ENCODE assay signal across 10 cellular contexts in genomic region chr6:3194535-3195376, GRCh38. TPM values are rescaled to one million over a fixed set of nuclear protein-coding genes. Genes with fewer than 3 reads are reported as not detected.
DNase-seq lines count a peak whose midpoint lies in the region; ATAC-seq lines count a peak whose summit lies in the region.
"Had no signal": no experiment of that assay in that cellular context is flagged by ENCODE, and none has a peak within 500 bp of the region (broad histone marks: within the 10 kb centered on the region; RNA-seq: fewer than 3 reads in every experiment).

No MANE protein-coding gene starts in this region.

- peak; percentile 50 for DNase-seq in activated CD4-positive, alpha-beta T cell treated with anti-CD3 and anti-CD28 coated beads for 36 hours
- DNase-seq in activated CD4-positive, alpha-beta T cell treated with anti-CD3 and anti-CD28 coated beads, Interleukin-2, amount 50 U/mL, for 4 hours = no peak
- DNase-seq in RPMI7951 (ENCODE audit: low read depth) (peak; percentile 85), fibroblast of the conjunctiva (ENCODE audit: low read depth) (peak; percentile 9), retina (peak; percentile 82), NK-92 (lab: John Stamatoyannopoulos, UW; ENCODE audit: unreplicated experiment) (no peak), SKM-1 (lab: John Stamatoyannopoulos, UW; ENCODE audit: unreplicated experiment) (no peak), SIG-M5 treated with dmso at 0.1 percent for 504 hours (lab: John Stamatoyannopoulos, UW; ENCODE audit: unreplicated experiment) (no peak)
- DNase-seq: natural killer cell had no signal

- H3K27ac Mint-ChIP-seq in activated CD4-positive, alpha-beta T cell treated with anti-CD3 and anti-CD28 coated beads for 36 hours = no peak overlapping the region
- H3K27ac Mint-ChIP-seq: natural killer cell; stimulated activated effector memory CD8-positive, alpha-beta T cell treated with anti-CD3 and anti-CD28 coated beads, Interleukin-12 subunit alpha, Interleukin-12 subunit beta, amount 100 ng/mL, for 72 hours had no signal

- H3K9me3 Mint-ChIP-seq in activated CD4-positive, alpha-beta T cell treated with anti-CD3 and anti-CD28 coated beads for 36 hours (ENCODE audit: low read depth) = no peaks in the 10 kb centered on the region
- H3K9me3 Mint-ChIP-seq: natural killer cell had no signal

- intact Hi-C loops in activated CD4-positive, alpha-beta T cell treated with anti-CD3 and anti-CD28 coated beads for 36 hours (cut with DNase I, micrococcal nuclease) = no loop called here

- no peaks in the 10 kb centered on the region for H3K4me1 Mint-ChIP-seq in activated CD4-positive, alpha-beta T cell treated with anti-CD3 and anti-CD28 coated beads for 36 hours
- H3K4me1 Mint-ChIP-seq: natural killer cell; stimulated activated effector memory CD8-positive, alpha-beta T cell treated with anti-CD3 and anti-CD28 coated beads, Interleukin-12 subunit alpha, Interleukin-12 subunit beta, amount 100 ng/mL, for 72 hours had no signal

- peaks cover 7% of the 10 kb centered on the region for H3K27me3 Mint-ChIP-seq in activated CD4-positive, alpha-beta T cell treated with anti-CD3 and anti-CD28 coated beads for 36 hours

- POLR2A ChIA-PET in activated CD4-positive, alpha-beta T cell treated with anti-CD3 and anti-CD28 coated beads for 36 hours (lab: Charles Lee) = interaction anchor here (0.7 kb wide), 1 partner anchor 11 kb away, joined by 4 read pairs; no protein-coding TSS in a partner anchor

- ATAC-seq in activated CD4-positive, alpha-beta T cell treated with anti-CD3 and anti-CD28 coated beads for 36 hours = peak; percentile 68
- ATAC-seq: natural killer cell; stimulated activated effector memory CD8-positive, alpha-beta T cell treated with anti-CD3 and anti-CD28 coated beads, Interleukin-12 subunit alpha, Interleukin-12 subunit beta, amount 100 ng/mL, for 72 hours had no signal

- no peaks in the 10 kb centered on the region for H3K36me3 Mint-ChIP-seq in activated CD4-positive, alpha-beta T cell treated with anti-CD3 and anti-CD28 coated beads for 36 hours (ENCODE audit: low read depth)
- H3K36me3 Mint-ChIP-seq: natural killer cell; stimulated activated effector memory CD8-positive, alpha-beta T cell treated with anti-CD3 and anti-CD28 coated beads, Interleukin-12 subunit alpha, Interleukin-12 subunit beta, amount 100 ng/mL, for 72 hours had no signal

- no peak overlapping the region for H3K4me3 Mint-ChIP-seq in activated CD4-positive, alpha-beta T cell treated with anti-CD3 and anti-CD28 coated beads for 36 hours
- H3K4me3 Mint-ChIP-seq: natural killer cell; stimulated activated effector memory CD8-positive, alpha-beta T cell treated with anti-CD3 and anti-CD28 coated beads, Interleukin-12 subunit alpha, Interleukin-12 subunit beta, amount 100 ng/mL, for 72 hours had no signal

- CTCF ChIA-PET in activated CD4-positive, alpha-beta T cell treated with anti-CD3 and anti-CD28 coated beads for 36 hours (lab: Charles Lee) = interaction anchor here (1.6 kb wide), 1 partner anchor 15 kb away, joined by 7 read pairs; no protein-coding TSS in a partner anchor

RNA-seq across cellular contexts. Expression of gene TUBB2B, which starts 32.7 kb away (rescaled TPM):
- total RNA-seq in activated CD4-positive, alpha-beta T cell treated with anti-CD3 and anti-CD28 coated beads for 36 hours = under 1 TPM in 1 of 2 experiments, not detected in 1; 0.09 TPM
- 22.1 and 26.7 TPM in 2 replicates for total RNA-seq in RPMI7951 (2014; rRNA removed; shearing (Covaris generic))

RNA-seq across cellular contexts. Expression of gene TUBB2A, which starts 37.4 kb away (rescaled TPM):
- 1 to 10 TPM; 1.7 to 1.8 TPM for total RNA-seq in activated CD4-positive, alpha-beta T cell treated with anti-CD3 and anti-CD28 coated beads for 36 hours
- total RNA-seq in RPMI7951 (2014; rRNA removed; shearing (Covaris generic)) = 265 and 319 TPM in 2 replicates

Comparison
In these comparisons a context has a peak if more than half of its experiments do, and no peak if none do; other contexts are left out.
1. DNase-seq: peak in activated CD4-positive, alpha-beta T cell treated with anti-CD3 and anti-CD28 coated beads for 36 hours (single experiment), RPMI7951 (single experiment), fibroblast of the conjunctiva (single experiment) and retina (single experiment); none in activated CD4-positive, alpha-beta T cell treated with anti-CD3 and anti-CD28 coated beads, Interleukin-2, amount 50 U/mL, for 4 hours (0 of 2), NK-92 (single experiment), SKM-1 (single experiment) and SIG-M5 treated with dmso at 0.1 percent for 504 hours (single experiment).
2. RNA of gene TUBB2B, which starts 32.7 kb away (total RNA-seq): 22.1 to 26.7 TPM in RPMI7951; 0.09 TPM in activated CD4-positive, alpha-beta T cell treated with anti-CD3 and anti-CD28 coated beads for 36 hours; every median in the first group is over 10 times any median in the second.
3. RNA of gene TUBB2A, which starts 37.4 kb away (total RNA-seq): 265 to 319 TPM in RPMI7951; 1.7 to 1.8 TPM in activated CD4-positive, alpha-beta T cell treated with anti-CD3 and anti-CD28 coated beads for 36 hours; every median in the first group is over 10 times any median in the second.